8 cellular contexts compared by ENCODE assay signal in the genomic region with DNA sequence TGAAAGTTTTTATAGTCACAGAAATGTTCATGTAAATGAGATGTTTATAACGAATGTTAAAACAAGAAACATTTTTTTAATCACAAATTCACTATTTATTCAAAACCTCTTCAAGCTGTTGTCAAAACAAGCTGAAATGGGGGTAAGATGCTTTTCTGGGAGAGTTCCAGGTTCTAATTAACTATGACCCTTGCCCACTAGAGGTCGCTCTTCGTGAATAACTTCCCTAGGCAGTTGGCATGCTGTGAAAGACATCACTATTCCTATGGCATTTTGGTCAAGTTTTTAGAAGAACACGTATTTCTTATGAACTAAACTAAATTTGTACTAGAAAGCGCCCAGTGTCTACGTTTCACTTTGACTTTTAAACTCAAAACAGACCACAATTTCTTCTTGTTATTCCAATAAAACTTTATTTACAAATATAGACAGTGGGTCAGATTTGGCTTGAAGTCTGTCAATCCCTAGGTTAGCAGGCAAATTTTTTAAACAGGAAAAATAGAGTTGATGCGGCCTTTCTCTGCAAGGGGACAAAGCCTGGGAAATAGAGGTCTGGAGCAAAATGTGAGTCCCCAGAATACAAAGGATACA.
DNase-seq lines count a peak whose midpoint lies in the region; ATAC-seq and TF ChIP-seq lines count a peak whose summit lies in the region.

No MANE protein-coding gene starts in this region.

- in situ Hi-C loops in SK-MEL-5 (cut with HindIII; ENCODE audit: low pct_unique_long_range_greater_than_20kb, low sequenced_read_pairs) (no loop called here), astrocyte of the cerebellum (cut with HindIII; ENCODE audit: low sequenced_read_pairs) (loop anchor here (5.0 kb wide), 1 partner anchor 62 kb away; the partner anchor contains the start of gene CMTM8)

- no peak overlapping the region for H3K4me3 ChIP-seq in astrocyte of the cerebellum (ENCODE audit: low read depth, low read length)

- DNase-seq in DMS79 treated with DMSO at 0.1 percent for 48 hours (lab: John Stamatoyannopoulos, UW) (peak; percentile 18), DMS79 (lab: John Stamatoyannopoulos, UW) (no peak), KG1 (lab: John Stamatoyannopoulos, UW) (peak; percentile 74), SK-MEL-5 (ENCODE audit: low read depth, low spot score) (peak; percentile 84), astrocyte of the cerebellum (ENCODE audit: low read depth) (peak; percentile 44), kidney glomerular epithelial cell (lab: John Stamatoyannopoulos, UW) (peak; percentile 53)
- DNase-seq in stimulated activated CD8-positive, alpha-beta memory T cell treated with anti-CD3 and anti-CD28 coated beads, Interleukin-15, amount 100 ng/mL, for 1 hour (ENCODE audit: low read depth) = peak; percentile 42

- ATAC-seq in GM19463 (IDR thresholded peaks at IDR 0.05; ENCODE audit: unreplicated experiment) = no peak

- peak; percentile 64 for TF ChIP-seq CTCF in astrocyte of the cerebellum (IDR thresholded peaks at IDR 0.05; ENCODE audit: low read depth, low read length, missing control alignments)
